Comparison of ENCODE assay signal across 1 cellular context in genomic region chr16:28276301-28276700, GRCh38.
TF ChIP-seq lines count a peak whose summit lies in the region.

No MANE protein-coding gene starts in this region.

TF ChIP-seq in WTC11, 78 proteins besides CTCF, POLR2A, EP300 and RAD21:
- TF ChIP-seq TEAD4 (CRISPR knock-in tag; IDR thresholded peaks at IDR 0.05) (no peak), HMGA2 (CRISPR knock-in tag; IDR thresholded peaks at IDR 0.05) (no peak)
